In the genomic region with DNA sequence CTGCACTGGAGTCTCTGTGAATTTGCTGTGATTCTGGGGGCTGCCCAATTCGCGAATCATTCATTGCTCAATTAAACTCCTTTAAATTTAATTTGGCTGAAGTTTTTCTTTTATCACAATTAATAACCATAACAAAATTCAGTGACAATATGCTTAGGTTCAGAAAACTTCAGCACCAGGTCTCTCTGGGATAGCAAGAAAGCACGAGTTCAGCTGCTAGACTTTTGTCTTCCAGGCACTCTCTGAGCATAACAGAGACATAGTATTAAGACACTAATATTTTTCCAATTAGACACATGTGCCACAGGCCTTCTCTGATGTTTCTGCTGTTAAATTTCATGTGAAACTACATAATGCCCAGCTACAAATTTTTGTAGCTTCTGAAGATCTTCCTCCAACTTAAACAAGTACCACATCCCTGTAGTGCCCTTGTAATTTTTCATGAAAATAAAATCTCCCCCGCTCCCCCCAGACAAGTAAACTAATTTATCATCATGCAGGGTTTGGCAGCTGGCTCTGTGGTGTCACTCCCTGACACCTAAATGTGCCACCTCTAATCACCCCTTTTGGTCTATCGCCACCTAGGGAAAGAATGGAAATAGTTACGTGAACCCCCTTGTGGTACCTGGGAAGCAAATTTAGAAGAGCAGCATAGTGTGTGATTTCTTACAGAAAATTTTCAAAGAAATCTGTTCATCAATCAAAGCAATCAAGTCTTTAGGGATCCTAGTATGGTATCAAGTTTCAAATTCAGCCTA, we compare ENCODE assay signal across 14 cellular contexts.
DNase-seq lines count a peak whose midpoint lies in the region; ATAC-seq and TF ChIP-seq lines count a peak whose summit lies in the region.
"Had no signal": no experiment of that assay in that cellular context is flagged by ENCODE, and none has a peak within 500 bp of the region (broad histone marks: within the 10 kb centered on the region; RNA-seq: fewer than 3 reads in every experiment).

No MANE protein-coding gene starts in this region.

- intact Hi-C loops in HCT116 (cut with micrococcal nuclease), result loop anchor here (10.0 kb wide), 1 partner anchor 61 kb away; no protein-coding TSS in a partner anchor
- intact Hi-C loops in CD4-positive, alpha-beta memory T cell (cut with micrococcal nuclease), result no loop called here
- intact Hi-C loops in esophagus squamous epithelium (cut with DNase I), result no loop called here

- TF ChIP-seq CTCF in GM10248 (IDR thresholded peaks at IDR 0.05; ENCODE audit: control extremely low read depth, extremely low read depth, low read depth, missing control alignments) (peak; percentile 15), HCT116 (IDR thresholded peaks at IDR 0.05 in 2 of 3, conservative IDR thresholded peaks at IDR 0.05 in 1 of 3; ENCODE audit: borderline replicate concordance in 1 of 3, insufficient read depth in 1 of 3, low read depth in 2 of 3, low read length in 2 of 3) (peak; percentile 50 to 53 (median 52); a peak in 5 of 6 replicates), esophagus squamous epithelium (IDR thresholded peaks at IDR 0.05) (peak in 1 of 6 experiments; percentile 5)

- no peaks in the 10 kb centered on the region for H3K79me2 ChIP-seq in HCT116 (ENCODE audit: insufficient read depth, low read length)

- WGBS in esophagus squamous epithelium, 2 donors, result 83 to 92% methylated on average over 6 of the region's 6 CpGs

- no peaks in the 10 kb centered on the region for H3K4me1 ChIP-seq in HCT116 (ENCODE audit: control insufficient read depth in 1 of 2, insufficient read depth in 2 of 2, low read length in 2 of 2)
- H3K4me1 ChIP-seq in CD4-positive, alpha-beta memory T cell (ENCODE audit: insufficient read depth, low read length), result no peaks in the 10 kb centered on the region
- no peaks in the 10 kb centered on the region for H3K4me1 ChIP-seq in esophagus squamous epithelium
- H3K4me1 ChIP-seq: adrenal gland had no signal

- H3K36me3 Mint-ChIP-seq in memory B cell, result no peaks in the 10 kb centered on the region
- H3K36me3 Mint-ChIP-seq in CD4-positive, alpha-beta memory T cell, result no peaks in the 10 kb centered on the region
- H3K36me3 Mint-ChIP-seq: activated CD4-positive, alpha-beta memory T cell treated with anti-CD3 and anti-CD28 coated beads for 36 hours had no signal

- TF ChIP-seq POLR2A in HCT116 (IDR thresholded peaks at IDR 0.05; ENCODE audit: borderline replicate concordance, extremely low read depth, insufficient read depth, insufficient read length) (no peak), esophagus squamous epithelium (IDR thresholded peaks at IDR 0.05) (no peak)

- no peak overlapping the region for H3K4me2 ChIP-seq in HCT116 (ENCODE audit: low read length)

- no peak overlapping the region for H3K27ac Mint-ChIP-seq in memory B cell
- no peak overlapping the region for H3K27ac Mint-ChIP-seq in CD4-positive, alpha-beta memory T cell
- H3K27ac Mint-ChIP-seq: activated CD4-positive, alpha-beta memory T cell treated with anti-CD3 and anti-CD28 coated beads for 36 hours had no signal

- no peak overlapping the region for H3K4me3 ChIP-seq in HCT116 (replicated peaks in 1 of 2; ENCODE audit: low read depth in 1 of 2, low read length in 2 of 2)
- H3K4me3 ChIP-seq in CD4-positive, alpha-beta memory T cell (ENCODE audit: low read length in 2 of 2), result no peak overlapping the region
- no peak overlapping the region for H3K4me3 ChIP-seq in esophagus squamous epithelium
- H3K4me3 ChIP-seq: adrenal gland, SK-N-MC, thoracic aorta had no signal

- no peaks in the 10 kb centered on the region for H3K9me2 ChIP-seq in HCT116 (ENCODE audit: insufficient read depth)

- no peak overlapping the region for H3K4me3 Mint-ChIP-seq in memory B cell
- no peak overlapping the region for H3K4me3 Mint-ChIP-seq in CD4-positive, alpha-beta memory T cell
- H3K4me3 Mint-ChIP-seq: activated CD4-positive, alpha-beta memory T cell treated with anti-CD3 and anti-CD28 coated beads for 36 hours had no signal

- no TSS peak for BruUV-seq in HCT116 (replicated peaks; lab: Mats Ljungman, UMichigan)

- H3K4me1 Mint-ChIP-seq in memory B cell, result peaks cover 2% of the 10 kb centered on the region
- H3K4me1 Mint-ChIP-seq in CD4-positive, alpha-beta memory T cell, result no peaks in the 10 kb centered on the region

- RAD21 ChIA-PET in HCT116 (lab: Charles Lee; ENCODE audit: low non-redundant PET in 1 of 2, low total read pairs in 2 of 2, uncharacterized antibody in 2 of 2, unreplicated experiment in 2 of 2), result no interaction called here

- H3K9me3 ChIP-seq in HCT116 (ENCODE audit: control insufficient read depth in 1 of 2, insufficient read depth in 1 of 2, low read depth in 1 of 2, low read length in 2 of 2), result no peaks in the 10 kb centered on the region
- no peaks in the 10 kb centered on the region for H3K9me3 ChIP-seq in CD4-positive, alpha-beta memory T cell (ENCODE audit: control insufficient read depth in 1 of 2, low read length in 2 of 2)
- no peaks in the 10 kb centered on the region for H3K9me3 ChIP-seq in esophagus squamous epithelium
- H3K9me3 ChIP-seq: adrenal gland, neutrophil, thoracic aorta had no signal

- no peak for DNase-seq in GM10248 (ENCODE audit: extremely low spot score)
- no peak for DNase-seq in HCT116 (ENCODE audit: low read depth, low spot score)
- DNase-seq in RKO (ENCODE audit: low spot score), result peak; percentile 38
- no peak for DNase-seq in memory B cell (ENCODE audit: low spot score in 2 of 2)
- DNase-seq in CD4-positive, alpha-beta memory T cell, result no peak
- no peak for DNase-seq in stimulated activated CD4-positive, alpha-beta T cell treated with anti-CD3 and anti-CD28 coated beads, Interleukin-1b, Interleukin-23, amount 100 ng/mL, for 48 hours
- DNase-seq in esophagus squamous epithelium (lab: John Stamatoyannopoulos, UW), result no peak
- DNase-seq in NCI-H526 treated with DMSO at 0.1 percent for 48 hours (lab: John Stamatoyannopoulos, UW), result no peak
- DNase-seq: activated CD4-positive, alpha-beta memory T cell treated with anti-CD3 and anti-CD28 coated beads for 36 hours; adrenal gland; NCI-H1417 treated with DMSO at 0.1 percent for 48 hours had no signal

- H3K27ac ChIP-seq in HCT116 (ENCODE audit: low read depth, low read length) (no peak overlapping the region), esophagus squamous epithelium (no peak overlapping the region)
- H3K27ac ChIP-seq in CD4-positive, alpha-beta memory T cell (ENCODE audit: low read depth, low read length), result no peak overlapping the region
- H3K27ac ChIP-seq: adrenal gland, neutrophil, SK-N-MC, thoracic aorta had no signal

- no peak overlapping the region for H3K9ac ChIP-seq in HCT116 (ENCODE audit: low read length)

- H3K27me3 ChIP-seq in HCT116 (ENCODE audit: insufficient read depth, low read length), result 0 out of 2 replicates have a peak, but pooled peaks cover 3% of the 10 kb centered on the region
- H3K27me3 ChIP-seq in CD4-positive, alpha-beta memory T cell (ENCODE audit: insufficient read depth, low read length), result no peaks in the 10 kb centered on the region
- H3K27me3 ChIP-seq in esophagus squamous epithelium, result no peaks in the 10 kb centered on the region
- H3K27me3 ChIP-seq: adrenal gland, neutrophil had no signal

- ATAC-seq in HCT116 (peak; percentile 69), memory B cell (ENCODE audit: low read depth) (peak; percentile 34)

- CTCF ChIA-PET in GM10248 (lab: Yijun Ruan, JAX) (interaction anchor here (0.9 to 1.6 kb wide), 4 partner anchors 12 to 45 kb away, joined by 4 to 6 read pairs (median 4); no protein-coding TSS in a partner anchor), HCT116 (lab: Charles Lee) (interaction anchor here (0.7 to 0.8 kb wide), 2 partner anchors 21 to 37 kb away, joined by 3 to 6 read pairs; no protein-coding TSS in a partner anchor)
- CTCF ChIA-PET in CD4-positive, alpha-beta memory T cell (lab: Charles Lee; ENCODE audit: partially characterized antibody), result no interaction called here

- peaks cover 11% of the 10 kb centered on the region for H3K27me3 Mint-ChIP-seq in memory B cell
- peaks cover 2 to 3% of the 10 kb centered on the region in 2 donors for H3K27me3 Mint-ChIP-seq in CD4-positive, alpha-beta memory T cell

- H4K20me1 ChIP-seq in HCT116 (ENCODE audit: insufficient read depth), result no peaks in the 10 kb centered on the region

- H3K9me3 Mint-ChIP-seq in memory B cell, result no peaks in the 10 kb centered on the region
- no peaks in the 10 kb centered on the region for H3K9me3 Mint-ChIP-seq in CD4-positive, alpha-beta memory T cell
- H3K9me3 Mint-ChIP-seq: activated CD4-positive, alpha-beta memory T cell treated with anti-CD3 and anti-CD28 coated beads for 36 hours had no signal

- H2AFZ ChIP-seq in HCT116 (ENCODE audit: low read depth, low read length, poor library complexity, severe bottlenecking), result no peak overlapping the region

- TF ChIP-seq RAD21 in HCT116 (IDR thresholded peaks at IDR 0.05; ENCODE audit: low read depth), result peak; percentile 40; the same call in 1 of the 2 replicates

- POLR2A ChIA-PET in GM10248 (lab: Yijun Ruan, JAX), result no interaction called here
- POLR2A ChIA-PET in HCT116 (lab: Charles Lee), result no interaction called here
- POLR2A ChIA-PET in CD4-positive, alpha-beta memory T cell (lab: Charles Lee; ENCODE audit: partially characterized antibody), result no interaction called here

- H3K36me3 ChIP-seq in HCT116 (ENCODE audit: control insufficient read depth in 1 of 2, insufficient read depth in 2 of 2, low read length in 2 of 2) (no peaks in the 10 kb centered on the region), esophagus squamous epithelium (no peaks in the 10 kb centered on the region)
- H3K36me3 ChIP-seq in CD4-positive, alpha-beta memory T cell (ENCODE audit: insufficient read depth, low read length), result no peaks in the 10 kb centered on the region
- H3K36me3 ChIP-seq: adrenal gland, neutrophil, thoracic aorta had no signal

TF ChIP-seq in HCT116, 20 proteins besides CTCF, POLR2A, EP300 and RAD21 (continues in another document):
- TF ChIP-seq CBX3 (IDR thresholded peaks at IDR 0.05; ENCODE audit: low read depth), result no peak
- no peak for TF ChIP-seq SP1 (IDR thresholded peaks at IDR 0.05; ENCODE audit: low read depth)
- no peak for TF ChIP-seq ELF1 (IDR thresholded peaks at IDR 0.05; ENCODE audit: borderline replicate concordance, low read depth)
- no peak for TF ChIP-seq ZFX (IDR thresholded peaks at IDR 0.05)
- TF ChIP-seq, protein P1, sequence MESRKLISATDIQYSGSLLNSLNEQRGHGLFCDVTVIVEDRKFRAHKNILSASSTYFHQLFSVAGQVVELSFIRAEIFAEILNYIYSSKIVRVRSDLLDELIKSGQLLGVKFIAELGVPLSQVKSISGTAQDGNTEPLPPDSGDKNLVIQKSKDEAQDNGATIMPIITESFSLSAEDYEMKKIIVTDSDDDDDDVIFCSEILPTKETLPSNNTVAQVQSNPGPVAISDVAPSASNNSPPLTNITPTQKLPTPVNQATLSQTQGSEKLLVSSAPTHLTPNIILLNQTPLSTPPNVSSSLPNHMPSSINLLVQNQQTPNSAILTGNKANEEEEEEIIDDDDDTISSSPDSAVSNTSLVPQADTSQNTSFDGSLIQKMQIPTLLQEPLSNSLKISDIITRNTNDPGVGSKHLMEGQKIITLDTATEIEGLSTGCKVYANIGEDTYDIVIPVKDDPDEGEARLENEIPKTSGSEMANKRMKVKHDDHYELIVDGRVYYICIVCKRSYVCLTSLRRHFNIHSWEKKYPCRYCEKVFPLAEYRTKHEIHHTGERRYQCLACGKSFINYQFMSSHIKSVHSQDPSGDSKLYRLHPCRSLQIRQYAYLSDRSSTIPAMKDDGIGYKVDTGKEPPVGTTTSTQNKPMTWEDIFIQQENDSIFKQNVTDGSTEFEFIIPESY (IDR thresholded peaks at IDR 0.05; ENCODE audit: extremely low read depth, insufficient replicate concordance, low read length), result no peak
